ENCODE assay signal across 8 cellular contexts in the genomic region with DNA sequence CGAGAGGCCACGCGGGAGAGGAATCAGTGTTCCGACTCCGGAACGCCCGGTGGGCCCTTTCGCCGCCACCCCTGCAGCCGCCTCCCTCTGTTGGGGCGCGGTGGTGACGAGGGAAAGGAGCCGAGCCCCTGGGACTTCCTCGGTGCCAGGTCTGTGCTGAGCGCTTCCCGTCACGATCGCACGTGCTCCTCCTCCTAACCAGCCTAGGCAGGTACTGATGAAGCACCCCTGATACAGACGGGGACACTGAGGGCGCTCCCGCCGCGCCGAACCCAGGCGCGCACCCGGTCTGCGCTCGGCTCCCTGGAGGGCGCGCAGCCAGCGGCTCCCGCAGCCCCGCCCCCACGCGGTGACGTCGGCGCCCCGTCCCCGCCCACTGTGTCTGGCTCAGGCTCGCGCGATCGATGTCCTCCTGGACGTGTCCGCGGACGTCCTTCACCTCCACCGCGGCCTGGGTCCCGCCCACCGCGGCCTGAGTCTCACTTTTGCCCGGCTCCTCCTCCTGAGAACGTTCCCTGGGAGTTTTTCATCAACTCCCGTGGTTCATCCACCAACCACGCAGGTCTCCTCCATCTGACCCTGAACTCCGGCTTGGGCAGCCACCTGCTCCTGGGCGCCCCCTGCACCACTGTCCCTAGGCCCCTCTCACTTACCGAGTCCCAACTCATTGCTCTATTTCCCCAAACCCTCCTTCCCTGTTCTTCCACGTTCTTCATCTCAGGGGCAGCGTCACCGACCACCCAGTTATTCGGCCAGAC. TPM values are rescaled to one million over a fixed set of nuclear protein-coding genes. Genes with fewer than 3 reads are reported as not detected.
A peak's percentile ranks its signal among the peaks of the same experiment; 100 is the strongest.
DNase-seq lines count a peak whose midpoint lies in the region; ATAC-seq and TF ChIP-seq lines count a peak whose summit lies in the region.

No MANE protein-coding gene starts in this region.

- BruUV-seq in PC-9 (replicated peaks; lab: Mats Ljungman, UMichigan) = no TSS peak

- CTCF ChIA-PET in AG04450 (lab: Charles Lee) (no interaction called here), PC-9 (lab: Charles Lee) (no interaction called here)

- no peaks in the 10 kb centered on the region for H3K9me3 Mint-ChIP-seq in activated T-helper 17 cell treated with anti-CD3 and anti-CD28 coated beads, Interleukin-2, amount 50 U/mL, for 72 hours
- peaks cover 4% of the 10 kb centered on the region for H3K9me3 Mint-ChIP-seq in neural progenitor cell

- H3K4me1 ChIP-seq in PC-9 (replicated peaks; ENCODE audit: insufficient read depth) (peaks cover 5% of the 10 kb centered on the region; the same call in 1 of the 2 replicates), neural progenitor cell (no peaks in the 10 kb centered on the region)

- H3K9me3 ChIP-seq in AG04450 (ENCODE audit: control insufficient read depth, insufficient read depth, low read length) = no peaks in the 10 kb centered on the region
- no peaks in the 10 kb centered on the region for H3K9me3 ChIP-seq in PC-9 (ENCODE audit: insufficient read depth, low read depth)
- no peaks in the 10 kb centered on the region for H3K9me3 ChIP-seq in neural progenitor cell (ENCODE audit: low read depth)

- POLR2A ChIA-PET in AG04450 (lab: Yijun Ruan, JAX) (no interaction called here), PC-9 (lab: Charles Lee; ENCODE audit: unreplicated experiment) (no interaction called here)

- H3K4me2 ChIP-seq in PC-9 = peak overlapping the region; percentile 90
- H3K4me2 ChIP-seq in neural progenitor cell = peak overlapping the region; percentile 82

- H4K20me1 ChIP-seq in PC-9 (ENCODE audit: insufficient read depth) (no peaks in the 10 kb centered on the region), neural progenitor cell (ENCODE audit: low read depth) (no peaks in the 10 kb centered on the region)

- H3K9me2 ChIP-seq in PC-9 (ENCODE audit: insufficient read depth) = no peaks in the 10 kb centered on the region

- H2AFZ ChIP-seq in PC-9 (peak overlapping the region; percentile 92), neural progenitor cell (replicated peaks) (peak overlapping the region; percentile 94)

- TF ChIP-seq CTCF in AG04450 (IDR thresholded peaks at IDR 0.05; ENCODE audit: low read depth, low read length) = no peak
- no peak for TF ChIP-seq CTCF in PC-9 (conservative IDR thresholded peaks at IDR 0.05)
- no peak for TF ChIP-seq CTCF in foreskin fibroblast (IDR thresholded peaks at IDR 0.05; ENCODE audit: low read depth, low read length)
- peak; percentile 10 for TF ChIP-seq CTCF in neural progenitor cell (IDR thresholded peaks at IDR 0.05)

- H3K4me1 Mint-ChIP-seq in activated T-helper 17 cell treated with anti-CD3 and anti-CD28 coated beads, Interleukin-2, amount 50 U/mL, for 72 hours = no peaks in the 10 kb centered on the region
- peaks cover 10% of the 10 kb centered on the region for H3K4me1 Mint-ChIP-seq in neural progenitor cell

- ATAC-seq in GM18907 (IDR thresholded peaks at IDR 0.05; ENCODE audit: unreplicated experiment) (peak; percentile 77), HG03432 (IDR thresholded peaks at IDR 0.05; ENCODE audit: unreplicated experiment) (peak; percentile 81)
- peak; percentile 97 for ATAC-seq in activated T-helper 17 cell treated with anti-CD3 and anti-CD28 coated beads, Interleukin-2, amount 50 U/mL, for 72 hours (replicated peaks)

- H3K9ac ChIP-seq in neural progenitor cell = no peak overlapping the region

- H3K27ac Mint-ChIP-seq in activated T-helper 17 cell treated with anti-CD3 and anti-CD28 coated beads, Interleukin-2, amount 50 U/mL, for 72 hours = no peak overlapping the region
- H3K27ac Mint-ChIP-seq in neural progenitor cell = peak overlapping the region; percentile 81

- H3K36me3 ChIP-seq in PC-9 (ENCODE audit: low read depth) (no peaks in the 10 kb centered on the region), neural progenitor cell (no peaks in the 10 kb centered on the region)

- H3K36me3 Mint-ChIP-seq in activated T-helper 17 cell treated with anti-CD3 and anti-CD28 coated beads, Interleukin-2, amount 50 U/mL, for 72 hours (ENCODE audit: low read depth) = no peaks in the 10 kb centered on the region
- H3K36me3 Mint-ChIP-seq in neural progenitor cell = peaks cover 2% of the 10 kb centered on the region

- peaks cover 4% of the 10 kb centered on the region for H3K27me3 ChIP-seq in AG04450 (ENCODE audit: control insufficient read depth, insufficient read depth, low read length)
- H3K27me3 ChIP-seq in PC-9 (ENCODE audit: insufficient read depth, low read depth) = peaks cover 20% of the 10 kb centered on the region
- H3K27me3 ChIP-seq in neural progenitor cell = peaks cover 80% of the 10 kb centered on the region

- H3K27me3 Mint-ChIP-seq in activated T-helper 17 cell treated with anti-CD3 and anti-CD28 coated beads, Interleukin-2, amount 50 U/mL, for 72 hours = peaks cover 39% of the 10 kb centered on the region
- peaks cover 41% of the 10 kb centered on the region for H3K27me3 Mint-ChIP-seq in neural progenitor cell (ENCODE audit: insufficient read depth, low read depth)

- H3K4me3 ChIP-seq in AG04450 (ENCODE audit: low read depth, low read length) = peak overlapping the region; percentile 73
- peak overlapping the region; percentile 69 for H3K4me3 ChIP-seq in PC-9
- peak overlapping the region; percentile 56 to 62 for H3K4me3 ChIP-seq in foreskin fibroblast (ENCODE audit: low read depth in 1 of 2, low read length in 2 of 2)
- peak overlapping the region; percentile 61 for H3K4me3 ChIP-seq in neural progenitor cell

- intact Hi-C loops in PC-9 (cut with micrococcal nuclease; ENCODE audit: unreplicated experiment) = no loop called here

- peak overlapping the region; percentile 78 for H3K4me3 Mint-ChIP-seq in activated T-helper 17 cell treated with anti-CD3 and anti-CD28 coated beads, Interleukin-2, amount 50 U/mL, for 72 hours
- peak overlapping the region; percentile 91 for H3K4me3 Mint-ChIP-seq in neural progenitor cell

- H3K27ac ChIP-seq in AG04450 (ENCODE audit: low read depth, low read length) (no peak overlapping the region), PC-9 (no peak overlapping the region), neural progenitor cell (no peak overlapping the region)

- H3F3A ChIP-seq in PC-9 (ENCODE audit: insufficient read depth, low read depth) (peaks cover 8% of the 10 kb centered on the region), neural progenitor cell (ENCODE audit: low read depth) (no peaks in the 10 kb centered on the region)

- no peaks in the 10 kb centered on the region for H3K79me2 ChIP-seq in PC-9 (ENCODE audit: low read depth)
- H3K79me2 ChIP-seq in neural progenitor cell (ENCODE audit: low read depth) = no peaks in the 10 kb centered on the region

- DNase-seq in AG04450 (ENCODE audit: low read depth, low spot score) (peak; percentile 4), PC-9 (peak; percentile 67 to 83), foreskin fibroblast (peak; percentile 51 to 83), neural progenitor cell (ENCODE audit: low spot score) (peak; percentile 79), stromal cell of bone marrow (ENCODE audit: low read depth) (peak; percentile 12)

RNA-seq across cellular contexts. Expression of gene KLK15, which starts 2.6 kb away (rescaled TPM):
- polyA plus RNA-seq in AG04450 (2011; rRNA removed) = not detected in 2 replicates
- polyA minus RNA-seq in AG04450 (2011; rRNA and poly(A)+ RNA removed) = not detected in 2 replicates
- total RNA-seq in PC-9 (2021) = not detected in 2 replicates
- total RNA-seq in activated T-helper 17 cell treated with anti-CD3 and anti-CD28 coated beads, Interleukin-2, amount 50 U/mL, for 72 hours = not detected
- not detected in 2 replicates for total RNA-seq in neural progenitor cell (ENCODE audit: low replicate concordance)

RNA-seq across cellular contexts. Expression of gene KLK1, which starts 12.4 kb away (rescaled TPM):
- polyA plus RNA-seq in AG04450 (2011; rRNA removed) = not detected in 2 replicates
- polyA minus RNA-seq in AG04450 (2011; rRNA and poly(A)+ RNA removed) = not detected in 2 replicates
- not detected in 2 replicates for total RNA-seq in PC-9 (2021)
- total RNA-seq in activated T-helper 17 cell treated with anti-CD3 and anti-CD28 coated beads, Interleukin-2, amount 50 U/mL, for 72 hours = 1 to 10 TPM in 1 of 2 donors, under 1 TPM in 1; 0.39 to 2.0 TPM
- total RNA-seq in neural progenitor cell (ENCODE audit: low replicate concordance) = not detected in 2 replicates

RNA-seq across cellular contexts. Expression of gene KLK3, which starts 18.8 kb away (rescaled TPM):
- not detected in 2 replicates for polyA plus RNA-seq in AG04450 (2011; rRNA removed)
- polyA minus RNA-seq in AG04450 (2011; rRNA and poly(A)+ RNA removed) = not detected in 2 replicates
- total RNA-seq in PC-9 (2021) (not detected in 2 replicates), neural progenitor cell (ENCODE audit: low replicate concordance) (not detected in 2 replicates)
- total RNA-seq in activated T-helper 17 cell treated with anti-CD3 and anti-CD28 coated beads, Interleukin-2, amount 50 U/mL, for 72 hours = not detected

RNA-seq across cellular contexts. Expression of gene KLK2, which starts 37.3 kb away (rescaled TPM):
- not detected in 2 replicates for polyA plus RNA-seq in AG04450 (2011; rRNA removed)
- not detected in 2 replicates for polyA minus RNA-seq in AG04450 (2011; rRNA and poly(A)+ RNA removed)
- not detected in 2 replicates for total RNA-seq in PC-9 (2021)
- total RNA-seq in activated T-helper 17 cell treated with anti-CD3 and anti-CD28 coated beads, Interleukin-2, amount 50 U/mL, for 72 hours = under 1 TPM in 1 of 2 donors, not detected in 1; 0.24 TPM
- not detected in 2 replicates for total RNA-seq in neural progenitor cell (ENCODE audit: low replicate concordance)

RNA-seq across cellular contexts. Expression of gene ACP4, which starts 45.7 kb away (rescaled TPM):
- not detected in 2 replicates for polyA plus RNA-seq in AG04450 (2011; rRNA removed)
- not detected in 2 replicates for polyA minus RNA-seq in AG04450 (2011; rRNA and poly(A)+ RNA removed)
- total RNA-seq in PC-9 (2021) (not detected in 2 replicates), neural progenitor cell (ENCODE audit: low replicate concordance) (not detected in 2 replicates)
- not detected for total RNA-seq in activated T-helper 17 cell treated with anti-CD3 and anti-CD28 coated beads, Interleukin-2, amount 50 U/mL, for 72 hours

Comparison
In these comparisons a context has a peak if more than half of its experiments do, and no peak if none do; other contexts are left out.
1. DNase-seq: peak in every context shown above with its lines; median percentile 79 in neural progenitor cell; 75 in PC-9; 67 in foreskin fibroblast; 12 in stromal cell of bone marrow; 4 in AG04450.